10 cellular contexts compared by ENCODE assay signal in the genomic region with DNA sequence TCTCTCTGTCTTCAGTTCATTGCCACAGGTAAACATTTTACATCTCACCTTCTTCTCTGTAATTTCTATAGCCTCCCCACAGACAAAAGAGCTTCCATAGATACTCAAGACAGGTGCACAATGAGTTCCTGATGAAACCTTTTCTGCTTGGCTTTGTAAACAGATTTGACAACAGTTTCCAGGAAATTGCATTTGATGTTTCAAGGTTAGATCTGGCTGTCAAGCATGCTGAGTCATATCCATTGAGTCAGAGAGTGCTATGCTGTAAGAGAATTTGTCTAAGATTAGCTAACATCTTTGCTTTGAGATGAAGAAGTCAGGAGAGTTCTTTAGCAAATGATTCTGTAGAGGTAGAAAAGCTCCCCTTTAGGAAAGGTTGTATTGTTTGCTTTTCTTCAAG. TPM values are rescaled to one million over a fixed set of nuclear protein-coding genes. Genes with fewer than 3 reads are reported as not detected.
A peak's percentile ranks its signal among the peaks of the same experiment; 100 is the strongest.
DNase-seq lines count a peak whose midpoint lies in the region; ATAC-seq lines count a peak whose summit lies in the region.
"Had no signal": no experiment of that assay in that cellular context is flagged by ENCODE, and none has a peak within 500 bp of the region (broad histone marks: within the 10 kb centered on the region; RNA-seq: fewer than 3 reads in every experiment).

No MANE protein-coding gene starts in this region.

- H3K4me1 Mint-ChIP-seq in effector memory CD8-positive, alpha-beta T cell (ENCODE audit: low read depth in 2 of 2), result no peaks in the 10 kb centered on the region

- no peak overlapping the region for H3K27ac Mint-ChIP-seq in effector memory CD8-positive, alpha-beta T cell
- H3K27ac Mint-ChIP-seq: activated naive CD4-positive, alpha-beta T cell treated with anti-CD3 and anti-CD28 coated beads for 36 hours had no signal

- no peaks in the 10 kb centered on the region for H3K27me3 Mint-ChIP-seq in effector memory CD8-positive, alpha-beta T cell

- no peaks in the 10 kb centered on the region for H3K9me3 Mint-ChIP-seq in effector memory CD8-positive, alpha-beta T cell
- H3K9me3 Mint-ChIP-seq: activated naive CD4-positive, alpha-beta T cell treated with anti-CD3 and anti-CD28 coated beads for 36 hours had no signal

- DNase-seq in HPDE6-E6E7 (ENCODE audit: extremely low spot score), result peak; percentile 47
- DNase-seq in NCI-H748 treated with DMSO at 0.1 percent for 48 hours (lab: John Stamatoyannopoulos, UW), result peak; percentile 27
- peak; percentile 24 for DNase-seq in putamen (ENCODE audit: low spot score)
- no peak for DNase-seq in SHP77 (lab: John Stamatoyannopoulos, UW)
- no peak for DNase-seq in NCI-H524 treated with DMSO at 0.1 percent for 48 hours (lab: John Stamatoyannopoulos, UW)
- DNase-seq in effector memory CD8-positive, alpha-beta T cell, result no peak
- DNase-seq: activated naive CD4-positive, alpha-beta T cell treated with anti-CD3 and anti-CD28 coated beads for 36 hours; stimulated activated CD8-positive, alpha-beta memory T cell treated with anti-CD3 and anti-CD28 coated beads, Interleukin-4, amount 100 ng/mL, for 48 hours; T1000 had no signal

- H3K36me3 Mint-ChIP-seq in effector memory CD8-positive, alpha-beta T cell (ENCODE audit: insufficient read depth), result no peaks in the 10 kb centered on the region

- ATAC-seq in esophagus mucosa, result peak; percentile 89
- no peak for ATAC-seq in effector memory CD8-positive, alpha-beta T cell (replicated peaks)

- H3K4me3 Mint-ChIP-seq in effector memory CD8-positive, alpha-beta T cell, result no peak overlapping the region
- H3K4me3 Mint-ChIP-seq: activated naive CD4-positive, alpha-beta T cell treated with anti-CD3 and anti-CD28 coated beads for 36 hours had no signal

RNA-seq across cellular contexts. Expression of a gene that starts 40.6 kb away (rescaled TPM):
- 6.4 TPM for total RNA-seq in esophagus mucosa

Comparison
In these comparisons a context has a peak if more than half of its experiments do, and no peak if none do; other contexts are left out.
1. DNase-seq: peak in HPDE6-E6E7 (single experiment), NCI-H748 treated with DMSO at 0.1 percent for 48 hours (single experiment) and putamen (single experiment); none in SHP77 (0 of 2), NCI-H524 treated with DMSO at 0.1 percent for 48 hours (single experiment) and effector memory CD8-positive, alpha-beta T cell (0 of 3).